Comparison of ENCODE assay signal across 1 cellular context in the genomic region with DNA sequence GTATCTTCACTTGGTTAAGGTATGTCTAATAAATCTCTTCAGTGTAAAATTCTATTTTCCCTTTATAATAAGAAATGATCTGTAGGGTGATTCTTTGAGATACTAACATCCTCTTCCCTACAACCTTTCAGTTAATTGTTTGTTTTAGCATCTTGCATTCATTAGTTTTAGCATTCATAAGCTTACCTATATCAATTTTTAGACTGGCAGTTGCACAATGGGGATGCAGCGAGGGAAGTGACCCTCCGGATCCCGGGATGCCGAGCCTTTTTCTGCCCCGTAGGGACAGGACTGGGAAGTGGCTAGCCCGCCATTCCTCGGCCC.
A peak's percentile ranks its signal among the peaks of the same experiment; 100 is the strongest.
TF ChIP-seq lines count a peak whose summit lies in the region.

No MANE protein-coding gene starts in this region.

TF ChIP-seq in HepG2, 621 proteins besides CTCF, POLR2A, EP300 and RAD21:
- TF ChIP-seq, protein P1, sequence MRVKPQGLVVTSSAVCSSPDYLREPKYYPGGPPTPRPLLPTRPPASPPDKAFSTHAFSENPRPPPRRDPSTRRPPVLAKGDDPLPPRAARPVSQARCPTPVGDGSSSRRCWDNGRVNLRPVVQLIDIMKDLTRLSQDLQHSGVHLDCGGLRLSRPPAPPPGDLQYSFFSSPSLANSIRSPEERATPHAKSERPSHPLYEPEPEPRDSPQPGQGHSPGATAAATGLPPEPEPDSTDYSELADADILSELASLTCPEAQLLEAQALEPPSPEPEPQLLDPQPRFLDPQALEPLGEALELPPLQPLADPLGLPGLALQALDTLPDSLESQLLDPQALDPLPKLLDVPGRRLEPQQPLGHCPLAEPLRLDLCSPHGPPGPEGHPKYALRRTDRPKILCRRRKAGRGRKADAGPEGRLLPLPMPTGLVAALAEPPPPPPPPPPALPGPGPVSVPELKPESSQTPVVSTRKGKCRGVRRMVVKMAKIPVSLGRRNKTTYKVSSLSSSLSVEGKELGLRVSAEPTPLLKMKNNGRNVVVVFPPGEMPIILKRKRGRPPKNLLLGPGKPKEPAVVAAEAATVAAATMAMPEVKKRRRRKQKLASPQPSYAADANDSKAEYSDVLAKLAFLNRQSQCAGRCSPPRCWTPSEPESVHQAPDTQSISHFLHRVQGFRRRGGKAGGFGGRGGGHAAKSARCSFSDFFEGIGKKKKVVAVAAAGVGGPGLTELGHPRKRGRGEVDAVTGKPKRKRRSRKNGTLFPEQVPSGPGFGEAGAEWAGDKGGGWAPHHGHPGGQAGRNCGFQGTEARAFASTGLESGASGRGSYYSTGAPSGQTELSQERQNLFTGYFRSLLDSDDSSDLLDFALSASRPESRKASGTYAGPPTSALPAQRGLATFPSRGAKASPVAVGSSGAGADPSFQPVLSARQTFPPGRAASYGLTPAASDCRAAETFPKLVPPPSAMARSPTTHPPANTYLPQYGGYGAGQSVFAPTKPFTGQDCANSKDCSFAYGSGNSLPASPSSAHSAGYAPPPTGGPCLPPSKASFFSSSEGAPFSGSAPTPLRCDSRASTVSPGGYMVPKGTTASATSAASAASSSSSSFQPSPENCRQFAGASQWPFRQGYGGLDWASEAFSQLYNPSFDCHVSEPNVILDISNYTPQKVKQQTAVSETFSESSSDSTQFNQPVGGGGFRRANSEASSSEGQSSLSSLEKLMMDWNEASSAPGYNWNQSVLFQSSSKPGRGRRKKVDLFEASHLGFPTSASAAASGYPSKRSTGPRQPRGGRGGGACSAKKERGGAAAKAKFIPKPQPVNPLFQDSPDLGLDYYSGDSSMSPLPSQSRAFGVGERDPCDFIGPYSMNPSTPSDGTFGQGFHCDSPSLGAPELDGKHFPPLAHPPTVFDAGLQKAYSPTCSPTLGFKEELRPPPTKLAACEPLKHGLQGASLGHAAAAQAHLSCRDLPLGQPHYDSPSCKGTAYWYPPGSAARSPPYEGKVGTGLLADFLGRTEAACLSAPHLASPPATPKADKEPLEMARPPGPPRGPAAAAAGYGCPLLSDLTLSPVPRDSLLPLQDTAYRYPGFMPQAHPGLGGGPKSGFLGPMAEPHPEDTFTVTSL (CRISPR knock-in tag; IDR thresholded peaks at IDR 0.05; ENCODE audit: borderline replicate concordance): peak; percentile 39; the same call in 1 of the 2 replicates
- TF ChIP-seq ZNF615 (CRISPR knock-in tag; IDR thresholded peaks at IDR 0.05; ENCODE audit: borderline replicate concordance): 0 out of 2 replicates have a peak, but pooled peaks have one; percentile 22
- peak; percentile 26; the same call in 1 of the 2 replicates for TF ChIP-seq CEBPB (IDR thresholded peaks at IDR 0.05; ENCODE audit: borderline replicate concordance, low read depth, low read length)
- no peak for TF ChIP-seq SMC3 (IDR thresholded peaks at IDR 0.05; ENCODE audit: low read length)
- no peak for TF ChIP-seq MED1 (CRISPR knock-in tag; IDR thresholded peaks at IDR 0.05)
- TF ChIP-seq MED13 (CRISPR knock-in tag; IDR thresholded peaks at IDR 0.05): 0 out of 2 replicates have a peak, but pooled peaks have one; percentile 6
- no peak for TF ChIP-seq HOXA9 (CRISPR knock-in tag; IDR thresholded peaks at IDR 0.05; ENCODE audit: borderline replicate concordance)
- TF ChIP-seq, protein P2, sequence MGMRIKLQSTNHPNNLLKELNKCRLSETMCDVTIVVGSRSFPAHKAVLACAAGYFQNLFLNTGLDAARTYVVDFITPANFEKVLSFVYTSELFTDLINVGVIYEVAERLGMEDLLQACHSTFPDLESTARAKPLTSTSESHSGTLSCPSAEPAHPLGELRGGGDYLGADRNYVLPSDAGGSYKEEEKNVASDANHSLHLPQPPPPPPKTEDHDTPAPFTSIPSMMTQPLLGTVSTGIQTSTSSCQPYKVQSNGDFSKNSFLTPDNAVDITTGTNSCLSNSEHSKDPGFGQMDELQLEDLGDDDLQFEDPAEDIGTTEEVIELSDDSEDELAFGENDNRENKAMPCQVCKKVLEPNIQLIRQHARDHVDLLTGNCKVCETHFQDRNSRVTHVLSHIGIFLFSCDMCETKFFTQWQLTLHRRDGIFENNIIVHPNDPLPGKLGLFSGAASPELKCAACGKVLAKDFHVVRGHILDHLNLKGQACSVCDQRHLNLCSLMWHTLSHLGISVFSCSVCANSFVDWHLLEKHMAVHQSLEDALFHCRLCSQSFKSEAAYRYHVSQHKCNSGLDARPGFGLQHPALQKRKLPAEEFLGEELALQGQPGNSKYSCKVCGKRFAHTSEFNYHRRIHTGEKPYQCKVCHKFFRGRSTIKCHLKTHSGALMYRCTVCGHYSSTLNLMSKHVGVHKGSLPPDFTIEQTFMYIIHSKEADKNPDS (CRISPR knock-in tag; IDR thresholded peaks at IDR 0.05): no peak
- no peak for TF ChIP-seq ZSCAN20 (CRISPR knock-in tag; IDR thresholded peaks at IDR 0.05; ENCODE audit: borderline replicate concordance)
- TF ChIP-seq NAIF1 (CRISPR knock-in tag; IDR thresholded peaks at IDR 0.05; ENCODE audit: borderline replicate concordance): 0 out of 2 replicates have a peak, but pooled peaks have one; percentile 25
- no peak for TF ChIP-seq ZNF205 (CRISPR knock-in tag; IDR thresholded peaks at IDR 0.05)
- TF ChIP-seq RBM22 (optimal IDR thresholded peaks at IDR 0.05; ENCODE audit: low read length): no peak
